24 cellular contexts compared by ENCODE assay signal in the genomic region with DNA sequence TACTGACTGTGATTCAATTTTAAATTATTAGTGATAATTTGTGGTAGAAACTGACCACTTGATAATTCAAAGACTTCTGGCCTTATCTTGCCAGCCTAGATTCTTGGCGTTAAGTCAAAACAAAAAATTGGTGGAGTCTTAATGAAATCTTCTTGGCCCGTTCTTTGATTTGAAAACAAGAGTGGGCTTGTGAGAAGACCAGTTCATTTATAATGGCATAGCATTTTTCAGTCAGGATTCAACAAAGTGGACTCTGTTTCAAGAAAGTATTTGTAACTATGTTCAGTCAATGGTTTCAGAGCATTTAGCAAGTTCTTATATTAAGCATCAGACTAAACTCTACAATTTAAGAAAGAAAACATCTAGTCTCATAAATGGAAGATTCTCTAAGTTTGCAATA.
"Had no signal": no experiment of that assay in that cellular context is flagged by ENCODE, and none has a peak within 500 bp of the region (broad histone marks: within the 10 kb centered on the region; RNA-seq: fewer than 3 reads in every experiment).

No MANE protein-coding gene starts in this region.

- H3K27me3 Mint-ChIP-seq: activated CD4-positive, alpha-beta T cell treated with anti-CD3 and anti-CD28 coated beads, Interleukin-2, amount 10 ng/mL, durations not matched to agents 24 days and 14 days; activated CD8-positive, alpha-beta T cell treated with anti-CD3 and anti-CD28 coated beads for 36 hours had no signal

- H3K4me3 Mint-ChIP-seq: activated CD4-positive, alpha-beta T cell treated with anti-CD3 and anti-CD28 coated beads, Interleukin-2, amount 10 ng/mL, durations not matched to agents 24 days and 14 days; activated CD8-positive, alpha-beta T cell treated with anti-CD3 and anti-CD28 coated beads for 36 hours; activated naive CD4-positive, alpha-beta T cell treated with anti-CD3 and anti-CD28 coated beads for 36 hours; activated T-cell treated with anti-CD3 and anti-CD28 coated beads, Interleukin-2, amount 50 U/mL, for 4 hours; activated T-helper 1 cell treated with anti-CD3 and anti-CD28 coated beads, Interleukin-12 subunit alpha, Interleukin-12 subunit beta, Interleukin-2, Interleukin-4 antibody, amounts not matched to agents 30 ng/mL and 10 ng/mL and 1 ng/mL, durations not matched to agents 14 hours and 24 hours and 36 hours had no signal

- ATAC-seq: activated CD8-positive, alpha-beta T cell treated with anti-CD3 and anti-CD28 coated beads for 36 hours; activated naive CD4-positive, alpha-beta T cell treated with anti-CD3 and anti-CD28 coated beads, Interleukin-2, amount 50 U/mL, for 72 hours; activated T-cell treated with anti-CD3 and anti-CD28 coated beads, Interleukin-2, amount 50 U/mL, for 4 hours; body of pancreas; PC-3 had no signal

- H3K27ac Mint-ChIP-seq: activated CD8-positive, alpha-beta T cell treated with anti-CD3 and anti-CD28 coated beads for 36 hours; activated naive CD4-positive, alpha-beta T cell treated with anti-CD3 and anti-CD28 coated beads for 36 hours; activated naive CD4-positive, alpha-beta T cell treated with anti-CD3 and anti-CD28 coated beads, Interleukin-2, amount 50 U/mL, for 72 hours had no signal

- DNase-seq: activated CD4-positive, alpha-beta T cell treated with anti-CD3 and anti-CD28 coated beads, Interleukin-2, amount 10 ng/mL, durations not matched to agents 24 days and 14 days; activated CD4-positive, alpha-beta T cell treated with anti-CD3 and anti-CD28 coated beads, Interleukin-2, amount 50 U/mL, for 4 hours; activated CD4-positive, CD25-positive, alpha-beta regulatory T cell; activated CD8-positive, alpha-beta T cell treated with anti-CD3 and anti-CD28 coated beads for 36 hours; activated gamma-delta T cell treated with Interleukin-2 at 50 U/mL for 16 hours; activated naive CD4-positive, alpha-beta T cell treated with anti-CD3 and anti-CD28 coated beads for 36 hours; activated T-cell treated with anti-CD3 and anti-CD28 coated beads, Interleukin-2, amount 50 U/mL, for 4 hours; adrenal gland; body of pancreas; cerebellar nuclear complex; Karpas-422; NCI-H1105; NCI-H1417 treated with DMSO at 0.1 percent for 48 hours; NCI-H2081; NCI-H524 treated with DMSO at 0.1 percent for 48 hours; NK-92 treated with Interleukin-12 subunit alpha and Interleukin-12 subunit beta, amount 100 ng/mL, for 24 hours; PC-3; Right ventricle myocardium superior; T1000; WERI-Rb-1 had no signal

- H3K9me3 Mint-ChIP-seq: activated CD4-positive, alpha-beta T cell treated with anti-CD3 and anti-CD28 coated beads, Interleukin-2, amount 10 ng/mL, durations not matched to agents 24 days and 14 days; activated CD8-positive, alpha-beta T cell treated with anti-CD3 and anti-CD28 coated beads for 36 hours; activated naive CD4-positive, alpha-beta T cell treated with anti-CD3 and anti-CD28 coated beads for 36 hours; activated naive CD4-positive, alpha-beta T cell treated with anti-CD3 and anti-CD28 coated beads, Interleukin-2, amount 50 U/mL, for 72 hours; activated T-cell treated with anti-CD3 and anti-CD28 coated beads, Interleukin-2, amount 50 U/mL, for 4 hours; activated T-helper 1 cell treated with anti-CD3 and anti-CD28 coated beads, Interleukin-12 subunit alpha, Interleukin-12 subunit beta, Interleukin-2, Interleukin-4 antibody, amounts not matched to agents 30 ng/mL and 10 ng/mL and 1 ng/mL, durations not matched to agents 14 hours and 24 hours and 36 hours had no signal

- FAIRE-seq: astrocyte, RCC 7860 had no signal
